ENCODE assay signal across 9 cellular contexts in the genomic region with DNA sequence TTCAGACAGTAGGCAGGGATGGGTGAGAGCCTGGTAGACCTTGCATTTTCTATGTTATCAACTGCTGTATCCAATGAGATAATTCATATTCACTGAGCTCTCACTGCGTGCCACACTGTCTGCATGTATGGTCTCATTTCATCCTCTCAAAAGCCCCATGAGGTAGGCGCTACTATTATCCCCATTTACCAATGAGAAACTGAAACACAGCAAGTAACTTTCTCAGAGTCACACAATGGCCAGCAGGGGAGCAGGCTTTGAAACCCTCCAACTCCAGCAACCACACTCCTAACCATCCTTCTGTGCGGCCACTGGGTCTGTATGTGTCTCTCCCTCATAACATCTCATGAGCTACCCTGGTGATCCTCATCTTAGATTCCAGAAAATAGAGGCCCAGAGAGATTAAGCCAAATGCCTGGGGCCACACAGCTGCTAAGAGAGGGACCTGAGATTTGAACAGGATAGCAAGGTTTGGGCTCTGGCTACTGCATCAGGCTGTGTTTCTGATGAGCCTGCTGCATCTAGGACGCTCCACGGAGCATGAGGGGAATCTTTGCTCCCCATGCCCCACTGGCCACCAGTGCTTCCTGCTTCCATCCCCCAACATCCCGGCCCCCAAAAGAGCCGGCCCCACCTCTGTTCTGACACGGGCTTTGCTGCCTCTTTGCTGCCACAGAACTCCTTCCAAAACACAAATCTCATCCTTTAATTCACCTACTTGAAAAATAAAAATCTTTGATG. TPM values are rescaled to one million over a fixed set of nuclear protein-coding genes. Genes with fewer than 3 reads are reported as not detected.
DNase-seq lines count a peak whose midpoint lies in the region; ATAC-seq, FAIRE-seq and TF ChIP-seq lines count a peak whose summit lies in the region.
"Had no signal": no experiment of that assay in that cellular context is flagged by ENCODE, and none has a peak within 500 bp of the region (broad histone marks: within the 10 kb centered on the region; RNA-seq: fewer than 3 reads in every experiment).

No MANE protein-coding gene starts in this region.

- H3K36me3 Mint-ChIP-seq in astrocyte (ENCODE audit: low read depth, unreplicated experiment): peaks cover 3% of the 10 kb centered on the region

- H3K4me1 ChIP-seq in MM.1S (ENCODE audit: low read length): peaks cover 22% of the 10 kb centered on the region
- H3K4me1 ChIP-seq in astrocyte (ENCODE audit: insufficient read depth, low read length): peaks cover 15% of the 10 kb centered on the region
- peaks cover 22 to 28% (median 24%) of the 10 kb centered on the region in 4 donors for H3K4me1 ChIP-seq in upper lobe of left lung

- no peaks in the 10 kb centered on the region for H3K9me2 ChIP-seq in MM.1S (replicated peaks; ENCODE audit: insufficient read depth, low read length)

- no peak overlapping the region for H3K9ac ChIP-seq in MM.1S (ENCODE audit: low read length)
- H3K9ac ChIP-seq in astrocyte (ENCODE audit: low read length): no peak overlapping the region

- H3K27ac ChIP-seq in MM.1S (ENCODE audit: low read length) (peak overlapping the region; percentile 90; the same call in 1 of the 2 replicates), astrocyte (ENCODE audit: low read depth, low read length) (no peak overlapping the region), upper lobe of left lung (no peak overlapping the region)
- H3K27ac ChIP-seq: suprapubic skin had no signal

- no peaks in the 10 kb centered on the region for H3K79me2 ChIP-seq in MM.1S (ENCODE audit: low read length)
- H3K79me2 ChIP-seq in astrocyte (ENCODE audit: insufficient read depth, low read length): no peaks in the 10 kb centered on the region

- DNase-seq in MM.1S (peak; percentile 71), astrocyte (ENCODE audit: low read depth) (no peak), upper lobe of left lung (no peak), DMS153 (lab: John Stamatoyannopoulos, UW) (no peak)
- peak; percentile 60 to 61 for DNase-seq in stimulated activated CD4-positive, alpha-beta T cell treated with anti-CD3 and anti-CD28 coated beads, Interleukin-4, amount 100 ng/mL, for 48 hours (ENCODE audit: low read depth in 2 of 2)

- ATAC-seq in GM19023 (IDR thresholded peaks at IDR 0.05; ENCODE audit: unreplicated experiment) (no peak), upper lobe of left lung (ENCODE audit: low FRiP score in 2 of 2) (no peak), HG03139 (IDR thresholded peaks at IDR 0.05; ENCODE audit: unreplicated experiment) (no peak)

- peaks cover 60% of the 10 kb centered on the region for H3K27me3 Mint-ChIP-seq in astrocyte (ENCODE audit: low read depth, unreplicated experiment)

- peaks cover 21% of the 10 kb centered on the region for H3F3A ChIP-seq in MM.1S (ENCODE audit: insufficient read depth, low read length)

- H3K4me3 ChIP-seq in MM.1S (ENCODE audit: low read length) (peak overlapping the region; percentile 80; the same call in 1 of the 2 replicates), astrocyte (ENCODE audit: insufficient read depth, low read depth, low read length) (no peak overlapping the region), upper lobe of left lung (no peak overlapping the region)
- H3K4me3 ChIP-seq: suprapubic skin had no signal

- FAIRE-seq in astrocyte (lab: Jason Lieb, UNC): no peak

- TF ChIP-seq POLR2A in GM18951 (IDR thresholded peaks at IDR 0.05; ENCODE audit: extremely low read depth, insufficient read depth, insufficient read length) (peak; percentile 39), upper lobe of left lung (IDR thresholded peaks at IDR 0.05) (no peak)

- in situ Hi-C loops in GM18951 (cut with MboI; ENCODE audit: low sequenced_read_pairs, unreplicated experiment): no loop called here

- H3K27ac Mint-ChIP-seq in astrocyte (ENCODE audit: unreplicated experiment): no peak overlapping the region

- H3K4me2 ChIP-seq in MM.1S (ENCODE audit: low read depth, low read length) (peak overlapping the region; percentile 100), astrocyte (ENCODE audit: low read length) (no peak overlapping the region)

- no peak overlapping the region for H2AFZ ChIP-seq in MM.1S (ENCODE audit: low read length)
- H2AFZ ChIP-seq in astrocyte (ENCODE audit: low read depth, low read length): no peak overlapping the region

- WGBS in upper lobe of left lung, 2 donors: 70% methylated on average over 8 of the region's 8 CpGs

- TF ChIP-seq CTCF in MM.1S (IDR thresholded peaks at IDR 0.05; ENCODE audit: low read length) (peak; percentile 60), astrocyte (IDR thresholded peaks at IDR 0.05; ENCODE audit: insufficient read depth, low read depth, low read length) (peak; percentile 6), upper lobe of left lung (IDR thresholded peaks at IDR 0.05) (peak in 2 of 6 experiments; percentile 7 to 10)

- H3K9me3 ChIP-seq in MM.1S (replicated peaks; ENCODE audit: insufficient read depth, low read length): no peaks in the 10 kb centered on the region
- no peaks in the 10 kb centered on the region for H3K9me3 ChIP-seq in astrocyte (ENCODE audit: insufficient read depth, low read depth, low read length)
- H3K9me3 ChIP-seq in upper lobe of left lung: no peaks in the 10 kb centered on the region
- H3K9me3 ChIP-seq: suprapubic skin had no signal

- H3K4me3 Mint-ChIP-seq in astrocyte (ENCODE audit: unreplicated experiment): no peak overlapping the region

- no peaks in the 10 kb centered on the region for H3K36me3 ChIP-seq in MM.1S (replicated peaks; ENCODE audit: insufficient read depth, low read length)
- no peaks in the 10 kb centered on the region for H3K36me3 ChIP-seq in astrocyte (ENCODE audit: insufficient read depth, low read length)
- no peaks in the 10 kb centered on the region for H3K36me3 ChIP-seq in upper lobe of left lung
- H3K36me3 ChIP-seq: suprapubic skin had no signal

- H3K27me3 ChIP-seq in MM.1S (replicated peaks; ENCODE audit: insufficient read depth, low read length) (peaks cover 44% of the 10 kb centered on the region), astrocyte (ENCODE audit: insufficient read depth, low read length) (peaks cover 34% of the 10 kb centered on the region), upper lobe of left lung (no peaks in the 10 kb centered on the region)
- H3K27me3 ChIP-seq: suprapubic skin had no signal

- peaks cover 5% of the 10 kb centered on the region for H3K4me1 Mint-ChIP-seq in astrocyte (ENCODE audit: low read depth, unreplicated experiment)

- no peaks in the 10 kb centered on the region for H3K9me3 Mint-ChIP-seq in astrocyte (ENCODE audit: unreplicated experiment)

- no peak for TF ChIP-seq EP300 in upper lobe of left lung (IDR thresholded peaks at IDR 0.05)

- H4K20me1 ChIP-seq in MM.1S (ENCODE audit: insufficient read depth, low read length) (no peaks in the 10 kb centered on the region), astrocyte (ENCODE audit: insufficient read depth, low read length) (no peaks in the 10 kb centered on the region)

RNA-seq across cellular contexts. Expression of a gene that starts 3.2 kb away (rescaled TPM):
- total RNA-seq in astrocyte (not detected in 2 replicates), upper lobe of left lung (1 to 10 TPM in 3 of 6 donors, under 1 TPM in 1, not detected in 2; 0.30 to 2.8 (median 1.4) TPM)

Comparison
In these comparisons a context has a peak if more than half of its experiments do, and no peak if none do; other contexts are left out.
1. DNase-seq: peak in MM.1S (single experiment) and stimulated activated CD4-positive, alpha-beta T cell treated with anti-CD3 and anti-CD28 coated beads, Interleukin-4, amount 100 ng/mL, for 48 hours (2 of 2); none in astrocyte (single experiment), upper lobe of left lung (0 of 2) and DMS153 (single experiment).